ENCODE assay signal across 11 cellular contexts in the genomic region with DNA sequence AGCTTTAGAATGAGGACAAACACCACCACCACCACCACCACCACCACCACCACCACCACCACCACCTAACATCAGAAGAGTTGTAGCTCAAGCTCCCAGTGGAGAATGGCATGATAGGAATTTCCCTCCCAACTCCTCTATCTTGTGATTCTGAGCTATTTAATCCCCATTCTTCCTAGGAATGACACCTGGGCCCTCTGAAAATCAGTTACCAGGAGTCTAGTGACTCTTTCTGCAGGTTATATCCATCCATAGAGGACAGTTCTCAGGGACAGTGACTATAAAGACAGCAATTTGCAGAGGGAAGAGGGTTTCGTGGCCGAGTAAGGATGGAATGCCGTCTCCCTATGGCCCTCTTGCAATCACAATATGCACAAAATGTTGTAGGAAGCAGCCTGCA.
DNase-seq lines count a peak whose midpoint lies in the region; ATAC-seq and TF ChIP-seq lines count a peak whose summit lies in the region.
"Had no signal": no experiment of that assay in that cellular context is flagged by ENCODE, and none has a peak within 500 bp of the region (broad histone marks: within the 10 kb centered on the region; RNA-seq: fewer than 3 reads in every experiment).

No MANE protein-coding gene starts in this region.

- no peaks in the 10 kb centered on the region for H3K9me3 ChIP-seq in BLaER1
- H3K9me3 ChIP-seq in effector memory CD4-positive, alpha-beta T cell (ENCODE audit: control insufficient read depth, low read length): no peaks in the 10 kb centered on the region

- peaks cover 66% of the 10 kb centered on the region for H3K36me3 ChIP-seq in BLaER1
- peaks cover 10% of the 10 kb centered on the region for H3K36me3 ChIP-seq in effector memory CD4-positive, alpha-beta T cell (ENCODE audit: control insufficient read depth, insufficient read depth, low read length)

- ATAC-seq in HG03469 (IDR thresholded peaks at IDR 0.05; ENCODE audit: unreplicated experiment): no peak
- ATAC-seq in HG03354 (IDR thresholded peaks at IDR 0.05; ENCODE audit: poor library complexity, severe bottlenecking, unreplicated experiment): no peak

- DNase-seq in effector memory CD4-positive, alpha-beta T cell: no peak
- DNase-seq in CD1c-positive myeloid dendritic cell (ENCODE audit: extremely low spot score): no peak
- DNase-seq in retina: no peak
- DNase-seq: DMS79; SIG-M5; stimulated activated CD4-positive, alpha-beta T cell treated with anti-CD3 and anti-CD28 coated beads, Interleukin-2, amount 100 ng/mL, for 48 hours had no signal

- H3K27ac ChIP-seq in BLaER1: no peak overlapping the region
- H3K27ac ChIP-seq in effector memory CD4-positive, alpha-beta T cell (ENCODE audit: insufficient read depth, low read length, poor library complexity, severe bottlenecking): peak overlapping the region; percentile 76

- no peak overlapping the region for H3K9ac ChIP-seq in BLaER1

- H3K4me1 Mint-ChIP-seq in nephron: peaks cover 69% of the 10 kb centered on the region

- no peak overlapping the region for H3K4me3 Mint-ChIP-seq in nephron

- peak overlapping the region; percentile 54 to 80 (median 73) for H3K27ac Mint-ChIP-seq in nephron

- H3K9me3 Mint-ChIP-seq in nephron: no peaks in the 10 kb centered on the region

- H3K36me3 Mint-ChIP-seq in nephron (ENCODE audit: low read depth): peaks cover 10% of the 10 kb centered on the region

- H3K4me3 ChIP-seq in BLaER1: no peak overlapping the region
- no peak overlapping the region for H3K4me3 ChIP-seq in effector memory CD4-positive, alpha-beta T cell (ENCODE audit: insufficient read depth, low read depth, low read length, poor library complexity, severe bottlenecking)

- H3K4me1 ChIP-seq in BLaER1: peaks cover 100% of the 10 kb centered on the region
- H3K4me1 ChIP-seq in effector memory CD4-positive, alpha-beta T cell (ENCODE audit: control insufficient read depth, insufficient read depth, low read length, poor library complexity, severe bottlenecking): peaks cover 98% of the 10 kb centered on the region

- H3K27me3 Mint-ChIP-seq in nephron (ENCODE audit: low read depth): no peaks in the 10 kb centered on the region

- peaks cover 100% of the 10 kb centered on the region for H4K20me1 ChIP-seq in BLaER1

- H3K27me3 ChIP-seq in BLaER1: no peaks in the 10 kb centered on the region
- H3K27me3 ChIP-seq in effector memory CD4-positive, alpha-beta T cell (replicated peaks; ENCODE audit: control insufficient read depth, insufficient read depth, low read length, poor library complexity, severe bottlenecking): no peaks in the 10 kb centered on the region

- TF ChIP-seq RAD21 in Ishikawa (IDR thresholded peaks at IDR 0.05; ENCODE audit: low read depth): no peak

- TF ChIP-seq EP300 in Ishikawa (IDR thresholded peaks at IDR 0.05; ENCODE audit: borderline replicate concordance): no peak

- H3K4me2 ChIP-seq in BLaER1: peak overlapping the region; percentile 100

- no peak for TF ChIP-seq CTCF in nephron (IDR thresholded peaks at IDR 0.05; ENCODE audit: unreplicated experiment in 3 of 3)

TF ChIP-seq in Ishikawa, 13 proteins besides CTCF, POLR2A, EP300 and RAD21:
- peak; percentile 53; the same call in 1 of the 2 replicates for TF ChIP-seq TEAD4 (IDR thresholded peaks at IDR 0.05)
- TF ChIP-seq TCF12 (IDR thresholded peaks at IDR 0.05; ENCODE audit: low read depth): no peak
- TF ChIP-seq YY1 (IDR thresholded peaks at IDR 0.05; ENCODE audit: low read depth): no peak
- no peak for TF ChIP-seq TAF1 (IDR thresholded peaks at IDR 0.05; ENCODE audit: low read depth)
- TF ChIP-seq, protein P1, sequence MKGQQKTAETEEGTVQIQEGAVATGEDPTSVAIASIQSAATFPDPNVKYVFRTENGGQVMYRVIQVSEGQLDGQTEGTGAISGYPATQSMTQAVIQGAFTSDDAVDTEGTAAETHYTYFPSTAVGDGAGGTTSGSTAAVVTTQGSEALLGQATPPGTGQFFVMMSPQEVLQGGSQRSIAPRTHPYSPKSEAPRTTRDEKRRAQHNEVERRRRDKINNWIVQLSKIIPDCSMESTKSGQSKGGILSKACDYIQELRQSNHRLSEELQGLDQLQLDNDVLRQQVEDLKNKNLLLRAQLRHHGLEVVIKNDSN (IDR thresholded peaks at IDR 0.05): no peak
